ENCODE assay signal across 26 cellular contexts in genomic region chr16:60681014-60681413, GRCh38.
"Had no signal": no experiment of that assay in that cellular context is flagged by ENCODE, and none has a peak within 500 bp of the region (broad histone marks: within the 10 kb centered on the region; RNA-seq: fewer than 3 reads in every experiment).

No MANE protein-coding gene starts in this region.

- ATAC-seq: activated T-cell treated with anti-CD3 and anti-CD28 coated beads, Interleukin-2, amount 50 U/mL, for 4 hours; activated T-helper 17 cell treated with anti-CD3 and anti-CD28 coated beads, Interleukin-2, amount 50 U/mL, for 72 hours; foreskin keratinocyte; heart left ventricle; mucosa of descending colon; natural killer cell treated with Interleukin-12 subunit alpha and Interleukin-12 subunit beta and Interleukin-15 and Interleukin-18, amount 100 ng/mL, for 72 hours; right lobe of liver had no signal

- H3K36me3 ChIP-seq: esophagus muscularis mucosa, heart left ventricle, left ventricle myocardium inferior, ovary, right lobe of liver, transverse colon had no signal

- H3K27me3 ChIP-seq: esophagus muscularis mucosa, foreskin keratinocyte, heart left ventricle, ovary, right lobe of liver, testis, transverse colon had no signal

- H3K27ac ChIP-seq: esophagus muscularis mucosa, foreskin keratinocyte, heart left ventricle, left ventricle myocardium inferior, ovary, right lobe of liver, testis, transverse colon, VCaP had no signal

- H3K4me3 ChIP-seq: esophagus muscularis mucosa, heart left ventricle, left ventricle myocardium inferior, lung, mucosa of descending colon, ovary, right lobe of liver, testis, transverse colon had no signal

- DNase-seq: activated CD4-positive, alpha-beta memory T cell treated with anti-CD3 and anti-CD28 coated beads for 36 hours; activated CD4-positive, alpha-beta T cell treated with anti-CD3 and anti-CD28 coated beads, Interleukin-2, amount 10 ng/mL, durations not matched to agents 24 days and 14 days; activated CD4-positive, CD25-positive, alpha-beta regulatory T cell treated with anti-CD3 and anti-CD28 coated beads, Interleukin-2, amount 50 U/mL, for 72 hours; activated gamma-delta T cell treated with Interleukin-2 at 50 U/mL for 16 hours; activated naive CD4-positive, alpha-beta T cell treated with anti-CD3 and anti-CD28 coated beads, Interleukin-2, amount 50 U/mL, for 16 hours; activated T-cell treated with anti-CD3 and anti-CD28 coated beads, Interleukin-2, amount 50 U/mL, for 4 hours; amygdala; caudate nucleus; cortex of kidney; foreskin keratinocyte; heart left ventricle; hypothalamus; left ventricle myocardium inferior; mucosa of descending colon; ovary; right lobe of liver; stimulated activated CD4-positive, alpha-beta T cell treated with anti-CD3 and anti-CD28 coated beads, Interleukin-2, amount 100 ng/mL, for 48 hours; stimulated activated naive CD4-positive, alpha-beta T cell treated with Interleukin-2 at 50 U/mL for 16 hours; T-helper 9 cell; testis; transverse colon had no signal

- H3K4me1 ChIP-seq: esophagus muscularis mucosa, foreskin keratinocyte, heart left ventricle, left ventricle myocardium inferior, right lobe of liver, testis, transverse colon had no signal
